Comparison of ENCODE assay signal across 8 cellular contexts in genomic region chr21:14063620-14064295, GRCh38.
A peak's percentile ranks its signal among the peaks of the same experiment; 100 is the strongest.
DNase-seq lines count a peak whose midpoint lies in the region; ATAC-seq and TF ChIP-seq lines count a peak whose summit lies in the region.
"Not testable (repeated sequence)": the region's sequence is repeated elsewhere in the genome, so short reads cannot be mapped to it uniquely, and the experiment has no call there.

No MANE protein-coding gene starts in this region.

- intact Hi-C loops in dendritic cell treated with granulocyte-macrophage colony-stimulating factor and Interleukin-4, amounts not matched to agents 40 ng/mL and 50 ng/mL, for 4 days (cut with micrococcal nuclease); posterior vena cava (cut with DNase I); aorta (cut with DNase I): not testable (repeated sequence)

- H3K36me3 Mint-ChIP-seq in activated T-cell treated with anti-CD3 and anti-CD28 coated beads, Interleukin-2, amount 50 U/mL, for 72 hours (ENCODE audit: insufficient read depth in 2 of 2): not testable (repeated sequence)
- peaks cover 15% of the 10 kb centered on the region for H3K36me3 Mint-ChIP-seq in dendritic cell treated with granulocyte-macrophage colony-stimulating factor and Interleukin-4, amounts not matched to agents 40 ng/mL and 50 ng/mL, for 4 days (ENCODE audit: low read depth)

- H3K4me3 ChIP-seq in GM12864 (ENCODE audit: low read depth, low read length) (peak overlapping the region; percentile 35), iPS-18c (ENCODE audit: insufficient read depth, low read depth, low read length) (peak overlapping the region; percentile 36; the same call in 1 of the 2 replicates)
- H3K4me3 ChIP-seq in Jurkat, Clone E6-1 (ENCODE audit: low read length): peak overlapping the region; percentile 62
- H3K4me3 ChIP-seq in aorta (ENCODE audit: low read length in 2 of 2): not testable (repeated sequence)

- not testable (repeated sequence) for H3K9me3 Mint-ChIP-seq in activated T-cell treated with anti-CD3 and anti-CD28 coated beads, Interleukin-2, amount 50 U/mL, for 72 hours
- H3K9me3 Mint-ChIP-seq in dendritic cell treated with granulocyte-macrophage colony-stimulating factor and Interleukin-4, amounts not matched to agents 40 ng/mL and 50 ng/mL, for 4 days: peaks cover 44% of the 10 kb centered on the region

- not testable (repeated sequence) for H3K27ac Mint-ChIP-seq in activated T-cell treated with anti-CD3 and anti-CD28 coated beads, Interleukin-2, amount 50 U/mL, for 72 hours
- H3K27ac Mint-ChIP-seq in dendritic cell treated with granulocyte-macrophage colony-stimulating factor and Interleukin-4, amounts not matched to agents 40 ng/mL and 50 ng/mL, for 4 days: peak overlapping the region; percentile 27

- not testable (repeated sequence) for H3K27me3 Mint-ChIP-seq in activated T-cell treated with anti-CD3 and anti-CD28 coated beads, Interleukin-2, amount 50 U/mL, for 72 hours (ENCODE audit: low read depth); dendritic cell treated with granulocyte-macrophage colony-stimulating factor and Interleukin-4, amounts not matched to agents 40 ng/mL and 50 ng/mL, for 4 days

- H3K27ac ChIP-seq in aorta (ENCODE audit: low read depth in 1 of 2, low read length in 2 of 2): not testable (repeated sequence)

- DNase-seq in GM12864 (ENCODE audit: low read depth); aorta: not testable (repeated sequence)
- DNase-seq in Jurkat, Clone E6-1 (ENCODE audit: low read depth, low spot score): peak; percentile 16
- peak; percentile 71 for DNase-seq in SIG-M5 treated with dmso at 0.1 percent for 504 hours (lab: John Stamatoyannopoulos, UW; ENCODE audit: unreplicated experiment)
- DNase-seq in activated T-cell treated with anti-CD3 and anti-CD28 coated beads, Interleukin-2, amount 50 U/mL, for 72 hours: peak in 1 of 2 donors; percentile 86
- peak; percentile 81 for DNase-seq in posterior vena cava (ENCODE audit: low spot score)

- H3K4me1 Mint-ChIP-seq in activated T-cell treated with anti-CD3 and anti-CD28 coated beads, Interleukin-2, amount 50 U/mL, for 72 hours (ENCODE audit: low read depth): peaks cover 16% of the 10 kb centered on the region
- H3K4me1 Mint-ChIP-seq in dendritic cell treated with granulocyte-macrophage colony-stimulating factor and Interleukin-4, amounts not matched to agents 40 ng/mL and 50 ng/mL, for 4 days (ENCODE audit: low read depth): not testable (repeated sequence)

- not testable (repeated sequence) for H3K9me3 ChIP-seq in iPS-18c (ENCODE audit: control insufficient read depth, insufficient read depth, low read length); aorta (ENCODE audit: control insufficient read depth, low read length)

- TF ChIP-seq CTCF in GM12864 (IDR thresholded peaks at IDR 0.05; ENCODE audit: low read depth, low read length, missing control alignments): not testable (repeated sequence)

- not testable (repeated sequence) for H3K27me3 ChIP-seq in aorta (ENCODE audit: control insufficient read depth in 1 of 2, insufficient read depth in 2 of 2, low read length in 1 of 2)

- ATAC-seq in activated T-cell treated with anti-CD3 and anti-CD28 coated beads, Interleukin-2, amount 50 U/mL, for 72 hours (replicated peaks in 1 of 2): peak in 1 of 2 donors; percentile 96
- ATAC-seq in aorta (ENCODE audit: low FRiP score): peak; percentile 52

- H3K4me1 ChIP-seq in aorta (ENCODE audit: control insufficient read depth in 1 of 2, insufficient read depth in 2 of 2, low read length in 2 of 2): not testable (repeated sequence)

- WGBS in aorta, 2 donors: 48 to 89% methylated on average over 53 to 57 of the region's 57 CpGs

- peak overlapping the region; percentile 25 to 98 for H3K4me3 Mint-ChIP-seq in activated T-cell treated with anti-CD3 and anti-CD28 coated beads, Interleukin-2, amount 50 U/mL, for 72 hours
- peak overlapping the region; percentile 62 for H3K4me3 Mint-ChIP-seq in dendritic cell treated with granulocyte-macrophage colony-stimulating factor and Interleukin-4, amounts not matched to agents 40 ng/mL and 50 ng/mL, for 4 days

- H3K36me3 ChIP-seq in aorta (ENCODE audit: control insufficient read depth in 1 of 2, insufficient read depth in 2 of 2, low read length in 1 of 2): not testable (repeated sequence)
